In the genomic region with DNA sequence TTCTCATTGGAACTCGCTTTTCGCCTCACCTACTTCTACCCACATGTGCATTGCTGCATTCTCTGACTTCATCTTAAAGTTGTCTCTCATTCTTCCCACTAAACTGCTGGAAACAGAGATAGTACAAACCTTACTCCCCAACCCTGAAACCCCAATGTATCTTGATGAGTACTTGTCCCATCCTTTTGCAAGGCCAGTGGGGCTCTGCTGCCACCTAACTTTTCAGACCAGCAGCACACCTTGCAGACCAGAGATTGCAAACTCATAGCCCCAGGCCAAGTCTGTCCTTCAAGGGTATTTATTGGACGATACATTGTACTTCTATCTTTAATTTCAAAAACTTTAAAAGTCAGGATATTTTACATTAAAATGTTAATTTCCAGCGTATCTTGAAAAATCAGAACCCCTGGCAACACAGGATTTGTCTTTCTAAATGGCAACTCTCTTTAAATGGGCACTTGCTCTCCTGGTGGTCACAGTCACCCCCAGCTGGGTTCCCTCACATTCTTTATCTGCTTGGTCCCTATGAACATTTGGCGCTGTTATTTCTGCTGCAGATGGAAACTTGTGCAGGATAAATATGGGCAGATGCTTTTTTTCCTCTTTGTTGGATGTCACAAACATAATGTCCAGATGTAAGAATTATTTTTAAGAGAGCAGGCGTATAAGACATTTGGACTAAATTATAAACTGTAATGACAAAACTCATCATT, we compare ENCODE assay signal across 9 cellular contexts.
DNase-seq lines count a peak whose midpoint lies in the region; ATAC-seq and TF ChIP-seq lines count a peak whose summit lies in the region.
"Had no signal": no experiment of that assay in that cellular context is flagged by ENCODE, and none has a peak within 500 bp of the region (broad histone marks: within the 10 kb centered on the region; RNA-seq: fewer than 3 reads in every experiment).

No MANE protein-coding gene starts in this region.

- DNase-seq in activated T-cell treated with anti-CD3 and anti-CD28 coated beads, Interleukin-2, amount 50 U/mL, for 72 hours, result peak; percentile 6 to 8
- DNase-seq in activated T-cell treated with anti-CD3 and anti-CD28 coated beads, Interleukin-2, amount 50 U/mL, for 1 hour, result no peak
- peak; percentile 76 for DNase-seq in choroid plexus epithelial cell (ENCODE audit: low read depth)
- DNase-seq in smooth muscle cell (lab: John Stamatoyannopoulos, UW; ENCODE audit: unreplicated experiment), result no peak
- DNase-seq in tibial nerve (ENCODE audit: low spot score in 2 of 2), result no peak

- no peak overlapping the region for H3K9ac ChIP-seq in KMS-11
- no peak overlapping the region for H3K9ac ChIP-seq in smooth muscle cell (ENCODE audit: low read depth)

- TF ChIP-seq EP300 in tibial nerve (IDR thresholded peaks at IDR 0.05), result no peak

- no peaks in the 10 kb centered on the region for H3K36me3 Mint-ChIP-seq in activated T-cell treated with anti-CD3 and anti-CD28 coated beads, Interleukin-2, amount 50 U/mL, for 72 hours (ENCODE audit: insufficient read depth in 2 of 2)

- H3F3A ChIP-seq in smooth muscle cell (ENCODE audit: low read depth), result no peaks in the 10 kb centered on the region

- peaks cover 3 to 6% of the 10 kb centered on the region in 2 donors for H3K9me3 Mint-ChIP-seq in activated T-cell treated with anti-CD3 and anti-CD28 coated beads, Interleukin-2, amount 50 U/mL, for 72 hours

- no peaks in the 10 kb centered on the region for H3K27me3 ChIP-seq in KMS-11 (ENCODE audit: insufficient read depth, low read depth)
- H3K27me3 ChIP-seq in smooth muscle cell (ENCODE audit: low read depth), result no peaks in the 10 kb centered on the region
- no peaks in the 10 kb centered on the region for H3K27me3 ChIP-seq in tibial nerve
- H3K27me3 ChIP-seq: SJSA1 had no signal

- 67% methylated on average over 6 of the region's 6 CpGs for WGBS in smooth muscle cell (ENCODE audit: low lambda C conversion rate)
- WGBS in tibial nerve, 2 donors, result 61 to 70% methylated on average over 6 of the region's 6 CpGs

- H3K27ac ChIP-seq in KMS-11 (no peak overlapping the region), smooth muscle cell (ENCODE audit: low read depth) (no peak overlapping the region), tibial nerve (no peak overlapping the region)
- H3K27ac ChIP-seq: SJSA1 had no signal

- H4K20me1 ChIP-seq in KMS-11 (ENCODE audit: insufficient read depth), result no peaks in the 10 kb centered on the region
- H4K20me1 ChIP-seq in smooth muscle cell (ENCODE audit: low read depth), result no peaks in the 10 kb centered on the region

- H3K4me1 ChIP-seq in KMS-11 (ENCODE audit: low read depth, poor library complexity, severe bottlenecking), result no peaks in the 10 kb centered on the region
- no peaks in the 10 kb centered on the region for H3K4me1 ChIP-seq in smooth muscle cell (ENCODE audit: low read depth)
- no peaks in the 10 kb centered on the region for H3K4me1 ChIP-seq in tibial nerve
- H3K4me1 ChIP-seq: SJSA1 had no signal

- no peak for TF ChIP-seq POLR2A in tibial nerve (IDR thresholded peaks at IDR 0.05)

- no peaks in the 10 kb centered on the region for H3K79me2 ChIP-seq in KMS-11 (ENCODE audit: insufficient read depth, low read depth)
- H3K79me2 ChIP-seq in smooth muscle cell (ENCODE audit: low read depth), result no peaks in the 10 kb centered on the region

- H2AFZ ChIP-seq in KMS-11 (ENCODE audit: low read depth) (no peak overlapping the region), smooth muscle cell (ENCODE audit: low read depth) (no peak overlapping the region)

- H3K4me2 ChIP-seq in KMS-11 (no peak overlapping the region), smooth muscle cell (no peak overlapping the region)

- H3K27me3 Mint-ChIP-seq in activated T-cell treated with anti-CD3 and anti-CD28 coated beads, Interleukin-2, amount 50 U/mL, for 72 hours (ENCODE audit: low read depth), result no peaks in the 10 kb centered on the region

- no peak overlapping the region for H3K27ac Mint-ChIP-seq in activated T-cell treated with anti-CD3 and anti-CD28 coated beads, Interleukin-2, amount 50 U/mL, for 72 hours

- H3K36me3 ChIP-seq in KMS-11 (ENCODE audit: insufficient read depth), result no peaks in the 10 kb centered on the region
- H3K36me3 ChIP-seq in smooth muscle cell (ENCODE audit: low read depth), result no peaks in the 10 kb centered on the region
- H3K36me3 ChIP-seq in tibial nerve, result no peaks in the 10 kb centered on the region
- H3K36me3 ChIP-seq: SJSA1 had no signal

- H3K4me3 Mint-ChIP-seq in activated T-cell treated with anti-CD3 and anti-CD28 coated beads, Interleukin-2, amount 50 U/mL, for 72 hours, result no peak overlapping the region

- peak; percentile 41 for TF ChIP-seq CTCF in KMS-11 (conservative IDR thresholded peaks at IDR 0.05; ENCODE audit: low read depth, low read length)
- TF ChIP-seq CTCF in choroid plexus epithelial cell (conservative IDR thresholded peaks at IDR 0.05; ENCODE audit: low read depth, low read length), result peak; percentile 93
- TF ChIP-seq CTCF in smooth muscle cell (IDR thresholded peaks at IDR 0.05; ENCODE audit: borderline replicate concordance, insufficient read depth, poor library complexity, severe bottlenecking), result peak; percentile 31
- no peak for TF ChIP-seq CTCF in tibial nerve (IDR thresholded peaks at IDR 0.05)

- H3K4me1 Mint-ChIP-seq in activated T-cell treated with anti-CD3 and anti-CD28 coated beads, Interleukin-2, amount 50 U/mL, for 72 hours (ENCODE audit: low read depth), result no peaks in the 10 kb centered on the region

- H3K9me3 ChIP-seq in smooth muscle cell (replicated peaks; ENCODE audit: low read depth) (no peaks in the 10 kb centered on the region), tibial nerve (peaks cover 0 to 6% (median 0%) of the 10 kb centered on the region in 4 donors)
- H3K9me3 ChIP-seq: SJSA1 had no signal

- ATAC-seq in activated T-cell treated with anti-CD3 and anti-CD28 coated beads, Interleukin-2, amount 50 U/mL, for 72 hours (replicated peaks in 1 of 2), result no peak
- ATAC-seq in GM19397 (IDR thresholded peaks at IDR 0.05; ENCODE audit: unreplicated experiment), result no peak
- ATAC-seq in GM21526 (IDR thresholded peaks at IDR 0.05; ENCODE audit: low FRiP score, unreplicated experiment), result no peak

- H3K4me3 ChIP-seq in KMS-11 (IDR thresholded peaks at IDR 0.05; ENCODE audit: insufficient read depth, low read depth, low read length) (no peak overlapping the region), choroid plexus epithelial cell (ENCODE audit: low read depth, low read length) (no peak overlapping the region), smooth muscle cell (no peak overlapping the region), tibial nerve (no peak overlapping the region)
- H3K4me3 ChIP-seq: SJSA1 had no signal

Comparison
In these comparisons a context has a peak if more than half of its experiments do, and no peak if none do; other contexts are left out.
1. DNase-seq: peak in activated T-cell treated with anti-CD3 and anti-CD28 coated beads, Interleukin-2, amount 50 U/mL, for 72 hours (2 of 2) and choroid plexus epithelial cell (single experiment); none in activated T-cell treated with anti-CD3 and anti-CD28 coated beads, Interleukin-2, amount 50 U/mL, for 1 hour (single experiment), smooth muscle cell (single experiment) and tibial nerve (0 of 2).
2. CTCF ChIP-seq: peak in KMS-11 (single experiment), choroid plexus epithelial cell (single experiment) and smooth muscle cell (single experiment); none in tibial nerve (0 of 5).